Comparison of ENCODE assay signal across 15 cellular contexts in genomic region chr6:24779416-24779815, GRCh38. TPM values are rescaled to one million over a fixed set of nuclear protein-coding genes. Genes with fewer than 3 reads are reported as not detected.
A peak's percentile ranks its signal among the peaks of the same experiment; 100 is the strongest.
DNase-seq lines count a peak whose midpoint lies in the region; ATAC-seq and TF ChIP-seq lines count a peak whose summit lies in the region.
"Had no signal": no experiment of that assay in that cellular context is flagged by ENCODE, and none has a peak within 500 bp of the region (broad histone marks: within the 10 kb centered on the region; RNA-seq: fewer than 3 reads in every experiment).

No MANE protein-coding gene starts in this region.

- H3K36me3 ChIP-seq in osteoblast (ENCODE audit: insufficient read depth, low read length) = peaks cover 7% of the 10 kb centered on the region
- H3K36me3 ChIP-seq in sigmoid colon = peaks cover 0 to 38% (median 2%) of the 10 kb centered on the region in 4 donors

- no peaks in the 10 kb centered on the region for H3K27me3 Mint-ChIP-seq in chondrocyte (ENCODE audit: low read depth)
- H3K27me3 Mint-ChIP-seq: activated naive CD4-positive, alpha-beta T cell treated with anti-CD3 and anti-CD28 coated beads, Interleukin-2, amount 50 U/mL, for 24 hours had no signal

- H3K27ac Mint-ChIP-seq in chondrocyte (ENCODE audit: unreplicated experiment) = no peak overlapping the region
- H3K27ac Mint-ChIP-seq: activated naive CD4-positive, alpha-beta T cell treated with anti-CD3 and anti-CD28 coated beads, Interleukin-2, amount 50 U/mL, for 24 hours; CD8-positive, alpha-beta T cell had no signal

- 9 to 54% methylated on average over 3 of the region's 3 CpGs for WGBS in sigmoid colon, 2 donors

- peaks cover 2% of the 10 kb centered on the region for H3K36me3 Mint-ChIP-seq in chondrocyte (ENCODE audit: low read depth)

- peak overlapping the region; percentile 20 for H3K4me2 ChIP-seq in osteoblast (ENCODE audit: insufficient read depth, low read length)

- peaks cover 54% of the 10 kb centered on the region for H3K79me2 ChIP-seq in osteoblast (ENCODE audit: insufficient read depth, low read length)

- TF ChIP-seq POLR2A in sigmoid colon (IDR thresholded peaks at IDR 0.05) = no peak

- peaks cover 31% of the 10 kb centered on the region for H3K4me1 ChIP-seq in osteoblast (ENCODE audit: insufficient read depth, low read length)
- peaks cover 0 to 19% (median 5%) of the 10 kb centered on the region in 4 donors for H3K4me1 ChIP-seq in sigmoid colon

- no peak for TF ChIP-seq EP300 in sigmoid colon (IDR thresholded peaks at IDR 0.05)

- no peaks in the 10 kb centered on the region for H3K9me3 ChIP-seq in osteoblast (ENCODE audit: low read depth, low read length)
- no peaks in the 10 kb centered on the region for H3K9me3 ChIP-seq in sigmoid colon
- H3K9me3 ChIP-seq: Peyer's patch, suprapubic skin had no signal

- peak overlapping the region; percentile 61 for H3K27ac ChIP-seq in osteoblast (ENCODE audit: low read depth, low read length)
- H3K27ac ChIP-seq in sigmoid colon = no peak overlapping the region
- H3K27ac ChIP-seq: suprapubic skin had no signal

- TF ChIP-seq CTCF in GM12865 (IDR thresholded peaks at IDR 0.05; ENCODE audit: insufficient read depth, low read depth, low read length, missing control alignments) (no peak), LNCaP clone FGC (IDR thresholded peaks at IDR 0.05; ENCODE audit: control insufficient read depth, extremely low read depth, insufficient read depth) (peak; percentile 45), chondrocyte (IDR thresholded peaks at IDR 0.05) (peak; percentile 24), osteoblast (IDR thresholded peaks at IDR 0.05; ENCODE audit: extremely low read depth, low read depth, low read length) (no peak), sigmoid colon (IDR thresholded peaks at IDR 0.05) (no peak)

- no peak overlapping the region for H3K4me3 Mint-ChIP-seq in chondrocyte (ENCODE audit: unreplicated experiment)
- H3K4me3 Mint-ChIP-seq: activated naive CD4-positive, alpha-beta T cell treated with anti-CD3 and anti-CD28 coated beads, Interleukin-2, amount 50 U/mL, for 24 hours; CD8-positive, alpha-beta T cell had no signal

- H3K9me3 Mint-ChIP-seq in chondrocyte (ENCODE audit: low read depth) = no peaks in the 10 kb centered on the region
- H3K9me3 Mint-ChIP-seq: activated naive CD4-positive, alpha-beta T cell treated with anti-CD3 and anti-CD28 coated beads, Interleukin-2, amount 50 U/mL, for 24 hours; CD8-positive, alpha-beta T cell had no signal

- peaks cover 31% of the 10 kb centered on the region for H3K4me1 Mint-ChIP-seq in chondrocyte (ENCODE audit: low read depth)

- no peaks in the 10 kb centered on the region for H4K20me1 ChIP-seq in osteoblast (ENCODE audit: insufficient read depth, low read length)

- H3K27me3 ChIP-seq in osteoblast (ENCODE audit: insufficient read depth, low read length) = no peaks in the 10 kb centered on the region
- H3K27me3 ChIP-seq in sigmoid colon = no peaks in the 10 kb centered on the region
- H3K27me3 ChIP-seq: Peyer's patch, suprapubic skin had no signal

- no peak for ATAC-seq in HG03378 (IDR thresholded peaks at IDR 0.05; ENCODE audit: unreplicated experiment)
- ATAC-seq: CD8-positive, alpha-beta T cell; sciatic nerve had no signal

- no peak overlapping the region for H3K4me3 ChIP-seq in GM12865 (ENCODE audit: low read depth, low read length)
- H3K4me3 ChIP-seq in LNCaP clone FGC (ENCODE audit: low read depth, low read length) = peak overlapping the region; percentile 33; the same call in 1 of the 2 replicates
- no peak overlapping the region for H3K4me3 ChIP-seq in osteoblast (ENCODE audit: insufficient read depth, low read length)
- no peak overlapping the region for H3K4me3 ChIP-seq in sigmoid colon
- H3K4me3 ChIP-seq: Peyer's patch, suprapubic skin had no signal

- DNase-seq in GM12865 (ENCODE audit: low read depth) (peak; percentile 77), LNCaP clone FGC (ENCODE audit: low read depth) (peak; percentile 100), chondrocyte (ENCODE audit: low spot score) (no peak), osteoblast (ENCODE audit: insufficient read length, low spot score, missing footprints) (no peak), NCI-H1048 (lab: John Stamatoyannopoulos, UW) (no peak), sigmoid colon (no peak)
- DNase-seq: CD8-positive, alpha-beta T cell; central memory CD4-positive, alpha-beta T cell; Peyer's patch had no signal

- H2AFZ ChIP-seq in osteoblast (ENCODE audit: low read length) = peak overlapping the region; percentile 24

- intact Hi-C loops in sigmoid colon (cut with DNase I) = loop anchor here (10.0 kb wide), 1 partner anchor 285 kb away; the partner anchor contains the start of gene ALDH5A1

RNA-seq across cellular contexts. Expression of gene GMNN, which starts 4.7 kb away (rescaled TPM):
- total RNA-seq in chondrocyte (13.6 to 22.9 TPM (median 13.8 TPM) in 3 replicates), osteoblast (9.4 and 11.2 TPM in 2 replicates), sigmoid colon (1 to 10 TPM; 4.4 to 9.7 (median 8.2) TPM)
- polyA plus RNA-seq in sigmoid colon = 10 to 100 TPM; 35.7 to 71.7 (median 52.9) TPM

RNA-seq across cellular contexts. Expression of gene ARMH2, which starts 19.3 kb away (rescaled TPM):
- total RNA-seq in chondrocyte (not detected in 3 replicates), osteoblast (not detected in 2 replicates), sigmoid colon (not detected)
- polyA plus RNA-seq in sigmoid colon = under 1 TPM in 1 of 3 donors, not detected in 2; 0.10 TPM
- total RNA-seq: fibroblast of lung, mucosa of gallbladder, Peyer's patch, sciatic nerve, suprapubic skin had no signal
- polyA plus RNA-seq: fibroblast of lung had no signal

Comparison
In these comparisons a context has a peak if more than half of its experiments do, and no peak if none do; other contexts are left out.
1. DNase-seq: peak in GM12865 (single experiment) and LNCaP clone FGC (single experiment); none in chondrocyte (single experiment), osteoblast (single experiment), NCI-H1048 (single experiment) and sigmoid colon (single experiment).
2. CTCF ChIP-seq: peak in LNCaP clone FGC (single experiment) and chondrocyte (single experiment); none in GM12865 (single experiment), osteoblast (single experiment) and sigmoid colon (0 of 4).